ENCODE assay signal across 1 cellular context in the genomic region with DNA sequence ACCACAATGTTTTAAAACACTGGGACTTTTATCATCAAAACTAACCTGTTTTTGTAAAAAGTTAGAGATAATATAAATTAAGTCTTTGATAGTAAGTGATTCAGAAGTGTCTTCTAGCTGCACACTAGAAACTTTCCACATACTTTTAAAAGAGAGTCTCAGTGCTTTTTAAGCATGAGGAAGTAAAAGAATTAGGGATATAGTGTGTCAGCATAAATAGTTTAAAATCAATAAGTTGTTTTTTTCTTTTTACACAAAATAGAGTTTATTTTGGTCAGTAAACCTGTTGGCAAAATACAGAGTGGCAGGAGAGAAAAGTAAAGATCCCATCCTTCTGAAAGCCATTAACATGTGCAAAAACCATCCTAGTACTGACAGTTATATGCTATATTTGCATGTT.
TF ChIP-seq lines count a peak whose summit lies in the region.

No MANE protein-coding gene starts in this region.

TF ChIP-seq in neural cell, 6 proteins besides CTCF, POLR2A, EP300 and RAD21 (continued from another document):
- TF ChIP-seq REST (IDR thresholded peaks at IDR 0.05; ENCODE audit: borderline replicate concordance) (no peak), EZH2 (IDR thresholded peaks at IDR 0.05; ENCODE audit: borderline replicate concordance, insufficient read depth, low read length, poor library complexity, severe bottlenecking) (no peak), TAF1 (IDR thresholded peaks at IDR 0.05; ENCODE audit: low read depth) (no peak), SMC3 (conservative IDR thresholded peaks at IDR 0.05; ENCODE audit: poor library complexity) (no peak)
